In genomic region chr14:37594238-37594915, GRCh38 we compare ENCODE assay signal across 8 cellular contexts. TPM values are rescaled to one million over a fixed set of nuclear protein-coding genes. Genes with fewer than 3 reads are reported as not detected.
DNase-seq lines count a peak whose midpoint lies in the region; ATAC-seq, FAIRE-seq and TF ChIP-seq lines count a peak whose summit lies in the region.

No MANE protein-coding gene starts in this region.

- H3K27me3 ChIP-seq in CD8-positive, alpha-beta T cell (ENCODE audit: insufficient read depth, low read length) = peaks cover 42% of the 10 kb centered on the region
- H3K27me3 ChIP-seq in pancreas = peaks cover 5 to 18% (median 11%) of the 10 kb centered on the region in 4 donors

- H3K27me3 Mint-ChIP-seq in CD8-positive, alpha-beta T cell (ENCODE audit: low read depth) = peaks cover 70% of the 10 kb centered on the region
- H3K27me3 Mint-ChIP-seq in HFFc6 (ENCODE audit: insufficient read depth) = peaks cover 54% of the 10 kb centered on the region

- H3K27ac Mint-ChIP-seq in CD8-positive, alpha-beta T cell = peak overlapping the region; percentile 18
- peak overlapping the region; percentile 58; the same call in 1 of the 2 replicates for H3K27ac Mint-ChIP-seq in HFFc6

- no peak for FAIRE-seq in pancreas (lab: Jason Lieb, UNC)

- H3K9me3 Mint-ChIP-seq in CD8-positive, alpha-beta T cell = peaks cover 2% of the 10 kb centered on the region
- no peaks in the 10 kb centered on the region for H3K9me3 Mint-ChIP-seq in HFFc6

- WGBS in pancreas, 2 donors = 1 to 3% methylated on average over 39 to 54 of the region's 54 CpGs

- peaks cover 36% of the 10 kb centered on the region for H3K4me1 Mint-ChIP-seq in CD8-positive, alpha-beta T cell (ENCODE audit: low read depth)
- peaks cover 62% of the 10 kb centered on the region for H3K4me1 Mint-ChIP-seq in HFFc6 (ENCODE audit: low read depth)

- H3K36me3 ChIP-seq in CD8-positive, alpha-beta T cell (ENCODE audit: insufficient read depth, low read length) = no peaks in the 10 kb centered on the region
- H3K36me3 ChIP-seq in pancreas = no peaks in the 10 kb centered on the region

- H3K4me3 ChIP-seq in CD8-positive, alpha-beta T cell (ENCODE audit: low read depth, low read length) = no peak overlapping the region
- H3K4me3 ChIP-seq in foreskin fibroblast (ENCODE audit: low read depth in 1 of 2, low read length in 2 of 2) = peak overlapping the region; percentile 50 to 62
- peak overlapping the region; percentile 27 to 64 (median 38) for H3K4me3 ChIP-seq in pancreas

- H3K4me1 ChIP-seq in CD8-positive, alpha-beta T cell (ENCODE audit: insufficient read depth, low read length) = peaks cover 24% of the 10 kb centered on the region
- peaks cover 0 to 10% (median 4%) of the 10 kb centered on the region in 3 donors for H3K4me1 ChIP-seq in pancreas

- H3K4me3 Mint-ChIP-seq in CD8-positive, alpha-beta T cell = peak overlapping the region; percentile 57
- peak overlapping the region; percentile 87 for H3K4me3 Mint-ChIP-seq in HFFc6

- no peaks in the 10 kb centered on the region for H3K36me3 Mint-ChIP-seq in CD8-positive, alpha-beta T cell
- peaks cover 26% of the 10 kb centered on the region for H3K36me3 Mint-ChIP-seq in HFFc6 (ENCODE audit: low read depth)

- POLR2A ChIA-PET in CD8-positive, alpha-beta T cell (lab: Charles Lee) = no interaction called here

- intact Hi-C loops in CD8-positive, alpha-beta T cell (cut with DNase I, micrococcal nuclease) = no loop called here
- intact Hi-C loops in pancreas (cut with DNase I) = no loop called here

- CTCF ChIA-PET in CD8-positive, alpha-beta T cell (lab: Charles Lee) = no interaction called here

- DNase-seq in CD8-positive, alpha-beta T cell = no peak
- DNase-seq in HFFc6 (peak; percentile 68), NCI-H345 treated with DMSO at 0.1 percent for 48 hours (lab: John Stamatoyannopoulos, UW; ENCODE audit: unreplicated experiment) (peak; percentile 84), foreskin fibroblast (peak; percentile 48 to 89), pancreas (peak; percentile 59 to 80 (median 69)), GM19240 (ENCODE audit: insufficient read length, low spot score) (no peak)
- peak; percentile 40 to 55 for DNase-seq in activated CD4-positive, alpha-beta T cell treated with anti-CD3 and anti-CD28 coated beads, Interleukin-2, amount 50 U/mL, for 48 hours

- no peaks in the 10 kb centered on the region for H3K9me3 ChIP-seq in CD8-positive, alpha-beta T cell (ENCODE audit: low read length)
- no peaks in the 10 kb centered on the region for H3K9me3 ChIP-seq in pancreas

- ATAC-seq in CD8-positive, alpha-beta T cell = no peak
- peak; percentile 59 to 75 (median 72) for ATAC-seq in pancreas
- no peak for ATAC-seq in GM18873 (IDR thresholded peaks at IDR 0.05; ENCODE audit: low FRiP score, unreplicated experiment)

- TF ChIP-seq CTCF in CD8-positive, alpha-beta T cell (IDR thresholded peaks at IDR 0.05) = no peak
- TF ChIP-seq CTCF in HFFc6 (IDR thresholded peaks at IDR 0.05) (peak; percentile 97), foreskin fibroblast (IDR thresholded peaks at IDR 0.05; ENCODE audit: low read depth, low read length) (peak; percentile 87), pancreas (IDR thresholded peaks at IDR 0.05) (peak; percentile 68 to 84 (median 78))

- H3K27ac ChIP-seq in CD8-positive, alpha-beta T cell (ENCODE audit: low read depth, low read length) = no peak overlapping the region
- peak overlapping the region in 2 of 4 donors; percentile 47 to 50 for H3K27ac ChIP-seq in pancreas

RNA-seq across cellular contexts. Expression of gene FOXA1, which starts 0.7 kb away (rescaled TPM):
- total RNA-seq in CD8-positive, alpha-beta T cell = not detected
- total RNA-seq in HFFc6 (2021; fragmentation: NEBNext Ultra II Directional; extraction: Animal tissue kit (Norgen Biotek cat#: 25700)) = 1 to 10 TPM in 4 of 6 experiments, under 1 TPM in 2; 0.36 to 7.3 (median 7.0) TPM
- 1 to 10 TPM in 1 of 6 donors, under 1 TPM in 5; 0.34 to 1.4 (median 0.53) TPM for total RNA-seq in pancreas
- polyA plus RNA-seq in pancreas = under 1 TPM; 0.12 to 0.15 TPM

RNA-seq across cellular contexts. Expression of gene TTC6, which starts 1.1 kb away (rescaled TPM):
- not detected for total RNA-seq in CD8-positive, alpha-beta T cell
- total RNA-seq in HFFc6 (2021; fragmentation: NEBNext Ultra II Directional; extraction: Animal tissue kit (Norgen Biotek cat#: 25700)) = 1 to 10 TPM in 1 of 6 experiments, under 1 TPM in 3, not detected in 2; 0.38 to 1.2 (median 0.62) TPM
- total RNA-seq in pancreas = under 1 TPM in 4 of 6 donors, not detected in 2; 0.04 to 0.43 (median 0.22) TPM
- polyA plus RNA-seq in pancreas = under 1 TPM in 1 of 2 donors, not detected in 1; under 0.01 TPM

Comparison
In these comparisons a context has a peak if more than half of its experiments do, and no peak if none do; other contexts are left out.
1. ATAC-seq: peak in pancreas (4 of 4); none in CD8-positive, alpha-beta T cell (single experiment) and GM18873 (single experiment).
2. DNase-seq: peak in HFFc6 (single experiment), NCI-H345 treated with DMSO at 0.1 percent for 48 hours (single experiment), activated CD4-positive, alpha-beta T cell treated with anti-CD3 and anti-CD28 coated beads, Interleukin-2, amount 50 U/mL, for 48 hours (2 of 2), foreskin fibroblast (2 of 2) and pancreas (6 of 6); none in CD8-positive, alpha-beta T cell (0 of 7) and GM19240 (single experiment).